In the genomic region with DNA sequence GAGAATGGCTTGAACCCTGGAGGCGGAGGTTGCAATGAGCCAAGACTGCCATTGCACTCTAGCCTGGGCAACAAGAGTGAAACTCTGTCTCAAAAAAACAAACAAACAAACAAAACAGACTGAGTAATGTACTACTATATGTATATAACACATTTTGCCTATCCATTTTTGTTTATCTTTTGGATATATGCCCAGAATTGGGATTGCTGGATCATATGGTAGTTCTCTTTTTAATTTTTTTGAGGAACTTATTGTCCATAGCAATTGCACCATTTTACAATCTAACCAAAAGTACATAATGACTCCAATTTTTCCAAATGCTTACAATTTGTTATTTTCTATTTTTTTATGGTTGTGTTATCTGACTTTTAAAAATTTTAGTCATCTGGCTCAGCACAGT, we compare ENCODE assay signal across 26 cellular contexts.
"Had no signal": no experiment of that assay in that cellular context is flagged by ENCODE, and none has a peak within 500 bp of the region (broad histone marks: within the 10 kb centered on the region; RNA-seq: fewer than 3 reads in every experiment).

No MANE protein-coding gene starts in this region.

- H3K27me3 Mint-ChIP-seq: activated CD4-positive, alpha-beta memory T cell treated with anti-CD3 and anti-CD28 coated beads for 36 hours; activated CD4-positive, alpha-beta T cell treated with anti-CD3 and anti-CD28 coated beads for 36 hours; activated CD4-positive, alpha-beta T cell treated with anti-CD3 and anti-CD28 coated beads, Interleukin-2, amount 10 ng/mL, durations not matched to agents 24 days and 14 days; activated CD8-positive, alpha-beta memory T cell treated with anti-CD3 and anti-CD28 coated beads, Interleukin-2, amount 10 ng/mL, durations not matched to agents 7 days and 5 days; activated naive CD4-positive, alpha-beta T cell treated with anti-CD3 and anti-CD28 coated beads, Interleukin-2, amount 10 ng/mL, durations not matched to agents 7 days and 5 days; activated naive CD8-positive, alpha-beta T cell treated with anti-CD3 and anti-CD28 coated beads, Interleukin-2, amount 10 ng/mL, durations not matched to agents 7 days and 5 days; brain; central memory CD8-positive, alpha-beta T cell; effector memory CD8-positive, alpha-beta T cell had no signal

- H3K4me3 Mint-ChIP-seq: activated CD4-positive, alpha-beta memory T cell treated with anti-CD3 and anti-CD28 coated beads for 36 hours; activated CD4-positive, alpha-beta T cell treated with anti-CD3 and anti-CD28 coated beads for 36 hours; activated CD4-positive, alpha-beta T cell treated with anti-CD3 and anti-CD28 coated beads, Interleukin-2, amount 10 ng/mL, durations not matched to agents 24 days and 14 days; activated CD8-positive, alpha-beta memory T cell treated with anti-CD3 and anti-CD28 coated beads, Interleukin-2, amount 10 ng/mL, durations not matched to agents 7 days and 5 days; activated CD8-positive, alpha-beta T cell treated with anti-CD3 and anti-CD28 coated beads, Interleukin-2, amount 10 ng/mL, durations not matched to agents 7 days and 5 days; activated naive CD4-positive, alpha-beta T cell treated with anti-CD3 and anti-CD28 coated beads, Interleukin-2, amount 10 ng/mL, durations not matched to agents 7 days and 5 days; activated naive CD8-positive, alpha-beta T cell treated with anti-CD3 and anti-CD28 coated beads, Interleukin-2, amount 10 ng/mL, durations not matched to agents 7 days and 5 days; brain; central memory CD8-positive, alpha-beta T cell; effector memory CD8-positive, alpha-beta T cell had no signal

- H3K4me1 Mint-ChIP-seq: activated CD4-positive, alpha-beta T cell treated with anti-CD3 and anti-CD28 coated beads for 36 hours; activated CD8-positive, alpha-beta memory T cell treated with anti-CD3 and anti-CD28 coated beads, Interleukin-2, amount 10 ng/mL, durations not matched to agents 7 days and 5 days; brain; central memory CD8-positive, alpha-beta T cell had no signal

- H3K27ac ChIP-seq: ascending aorta, esophagus muscularis mucosa had no signal

- DNase-seq: activated CD4-positive, alpha-beta memory T cell treated with anti-CD3 and anti-CD28 coated beads for 36 hours; activated CD4-positive, alpha-beta T cell treated with anti-CD3 and anti-CD28 coated beads for 36 hours; activated CD4-positive, alpha-beta T cell treated with anti-CD3 and anti-CD28 coated beads, Interleukin-2, amount 10 ng/mL, durations not matched to agents 24 days and 14 days; activated CD4-positive, CD25-positive, alpha-beta regulatory T cell; activated CD4-positive, CD25-positive, alpha-beta regulatory T cell treated with anti-CD3 and anti-CD28 coated beads, Interleukin-2, amount 50 U/mL, for 72 hours; activated CD8-positive, alpha-beta memory T cell treated with anti-CD3 and anti-CD28 coated beads, Interleukin-2, amount 10 ng/mL, durations not matched to agents 7 days and 5 days; activated CD8-positive, alpha-beta memory T cell treated with anti-CD3 and anti-CD28 coated beads, Interleukin-2, amount 50 U/mL, for 4 hours; activated CD8-positive, alpha-beta T cell treated with anti-CD3 and anti-CD28 coated beads, Interleukin-2, amount 10 ng/mL, durations not matched to agents 7 days and 5 days; activated effector memory CD4-positive, alpha-beta T cell treated with anti-CD3 and anti-CD28 coated beads, Interleukin-2, amount 50 U/mL, for 16 hours; activated naive CD4-positive, alpha-beta T cell treated with anti-CD3 and anti-CD28 coated beads, Interleukin-2, amount 10 ng/mL, durations not matched to agents 7 days and 5 days; activated naive CD8-positive, alpha-beta T cell treated with anti-CD3 and anti-CD28 coated beads, Interleukin-2, amount 10 ng/mL, durations not matched to agents 7 days and 5 days; activated T-cell treated with anti-CD3 and anti-CD28 coated beads, Interleukin-2, amount 50 U/mL, for 1 hour; cortex of kidney; dermis blood vessel endothelial cell; effector CD4-positive, alpha-beta T cell; effector memory CD8-positive, alpha-beta T cell; erythroblast; head of caudate nucleus; hippocampal formation; T-helper 2 cell had no signal

- H3K4me3 ChIP-seq: ascending aorta, esophagus muscularis mucosa had no signal

- H3K9me3 ChIP-seq: ascending aorta, esophagus muscularis mucosa had no signal

- H3K27ac Mint-ChIP-seq: activated CD4-positive, alpha-beta memory T cell treated with anti-CD3 and anti-CD28 coated beads for 36 hours; activated CD4-positive, alpha-beta T cell treated with anti-CD3 and anti-CD28 coated beads for 36 hours; activated CD8-positive, alpha-beta memory T cell treated with anti-CD3 and anti-CD28 coated beads, Interleukin-2, amount 10 ng/mL, durations not matched to agents 7 days and 5 days; activated CD8-positive, alpha-beta T cell treated with anti-CD3 and anti-CD28 coated beads, Interleukin-2, amount 10 ng/mL, durations not matched to agents 7 days and 5 days; activated naive CD4-positive, alpha-beta T cell treated with anti-CD3 and anti-CD28 coated beads, Interleukin-2, amount 10 ng/mL, durations not matched to agents 7 days and 5 days; activated naive CD8-positive, alpha-beta T cell treated with anti-CD3 and anti-CD28 coated beads, Interleukin-2, amount 10 ng/mL, durations not matched to agents 7 days and 5 days; activated T-helper 2 cell treated with anti-CD3 and anti-CD28 coated beads, Interferon-gamma antibody, Interleukin-2, Interleukin-4, amounts not matched to agents 10 μg/mL and 5 μg/mL and 100 μg/mL, durations not matched to agents 14 hours and 24 hours and 36 hours; brain had no signal

- H3K9me3 Mint-ChIP-seq: activated CD4-positive, alpha-beta memory T cell treated with anti-CD3 and anti-CD28 coated beads for 36 hours; activated CD4-positive, alpha-beta T cell treated with anti-CD3 and anti-CD28 coated beads, Interleukin-2, amount 10 ng/mL, durations not matched to agents 24 days and 14 days; activated naive CD4-positive, alpha-beta T cell treated with anti-CD3 and anti-CD28 coated beads, Interleukin-2, amount 10 ng/mL, durations not matched to agents 7 days and 5 days; activated naive CD4-positive, alpha-beta T cell treated with anti-CD3 and anti-CD28 coated beads, Interleukin-2, amount 50 U/mL, for 72 hours; activated naive CD8-positive, alpha-beta T cell treated with anti-CD3 and anti-CD28 coated beads, Interleukin-2, amount 10 ng/mL, durations not matched to agents 7 days and 5 days; activated T-helper 2 cell treated with anti-CD3 and anti-CD28 coated beads, Interferon-gamma antibody, Interleukin-2, Interleukin-4, amounts not matched to agents 10 μg/mL and 5 μg/mL and 100 μg/mL, durations not matched to agents 14 hours and 24 hours and 36 hours; brain; central memory CD8-positive, alpha-beta T cell; effector memory CD8-positive, alpha-beta T cell had no signal

- ATAC-seq: activated CD4-positive, alpha-beta T cell treated with anti-CD3 and anti-CD28 coated beads for 36 hours; activated CD8-positive, alpha-beta memory T cell treated with anti-CD3 and anti-CD28 coated beads, Interleukin-2, amount 10 ng/mL, durations not matched to agents 7 days and 5 days; activated CD8-positive, alpha-beta T cell treated with anti-CD3 and anti-CD28 coated beads, Interleukin-2, amount 10 ng/mL, durations not matched to agents 7 days and 5 days; activated naive CD4-positive, alpha-beta T cell treated with anti-CD3 and anti-CD28 coated beads, Interleukin-2, amount 50 U/mL, for 72 hours; effector memory CD8-positive, alpha-beta T cell had no signal

- H3K27me3 ChIP-seq: ascending aorta, esophagus muscularis mucosa had no signal
